In genomic region chr1:238960071-238960470, GRCh38 we compare ENCODE assay signal across 16 cellular contexts.
A peak's percentile ranks its signal among the peaks of the same experiment; 100 is the strongest.
DNase-seq lines count a peak whose midpoint lies in the region; ATAC-seq and TF ChIP-seq lines count a peak whose summit lies in the region.
"Had no signal": no experiment of that assay in that cellular context is flagged by ENCODE, and none has a peak within 500 bp of the region (broad histone marks: within the 10 kb centered on the region; RNA-seq: fewer than 3 reads in every experiment).

No MANE protein-coding gene starts in this region.

- H3K27ac Mint-ChIP-seq in activated naive CD4-positive, alpha-beta T cell treated with anti-CD3 and anti-CD28 coated beads, Interleukin-2, amount 50 U/mL, for 72 hours = no peak overlapping the region
- H3K27ac Mint-ChIP-seq: activated T-cell treated with anti-CD3 and anti-CD28 coated beads, Interleukin-2, amount 50 U/mL, for 24 hours had no signal

- H3K36me3 ChIP-seq in brain microvascular endothelial cell (replicated peaks) = no peaks in the 10 kb centered on the region
- H3K36me3 ChIP-seq: upper lobe of right lung had no signal

- no peaks in the 10 kb centered on the region for H3K27me3 ChIP-seq in brain microvascular endothelial cell (replicated peaks)
- H3K27me3 ChIP-seq: upper lobe of right lung had no signal

- H3K4me3 ChIP-seq in AG10803 (ENCODE audit: low read length) = no peak overlapping the region
- H3K4me3 ChIP-seq in brain microvascular endothelial cell (ENCODE audit: low read depth, low read length) = no peak overlapping the region
- H3K4me3 ChIP-seq: upper lobe of right lung had no signal

- peaks cover 0 to 6% of the 10 kb centered on the region in 2 donors for H3K36me3 Mint-ChIP-seq in activated naive CD4-positive, alpha-beta T cell treated with anti-CD3 and anti-CD28 coated beads, Interleukin-2, amount 50 U/mL, for 72 hours

- no peak overlapping the region for H3K27ac ChIP-seq in brain microvascular endothelial cell
- H3K27ac ChIP-seq: upper lobe of right lung had no signal

- DNase-seq in AG10803 (ENCODE audit: low read depth) (peak; percentile 17), HT1080 (ENCODE audit: low read depth) (peak; percentile 86), brain microvascular endothelial cell (peak; percentile 42), kidney tubule cell (ENCODE audit: low spot score) (peak; percentile 45), AG08395 (ENCODE audit: low spot score) (no peak), SW480 (ENCODE audit: low spot score) (no peak), SKM-1 (lab: John Stamatoyannopoulos, UW; ENCODE audit: unreplicated experiment) (no peak)
- DNase-seq in activated naive CD4-positive, alpha-beta T cell treated with anti-CD3 and anti-CD28 coated beads, Interleukin-2, amount 50 U/mL, for 72 hours (ENCODE audit: low spot score in 2 of 2) = no peak
- DNase-seq: activated CD4-positive, CD25-positive, alpha-beta regulatory T cell treated with anti-CD3 and anti-CD28 coated beads, Interleukin-2, amount 50 U/mL, for 72 hours; activated T-cell treated with anti-CD3 and anti-CD28 coated beads, Interleukin-2, amount 50 U/mL, for 24 hours; anterior cingulate cortex; NCI-H2171; occipital lobe; stimulated activated CD4-positive, alpha-beta T cell treated with anti-CD3 and anti-CD28 coated beads, Interleukin-15, amount 100 ng/mL, for 24 hours; SW 1271; upper lobe of right lung had no signal

- peaks cover 11 to 20% of the 10 kb centered on the region in 2 donors for H3K9me3 Mint-ChIP-seq in activated naive CD4-positive, alpha-beta T cell treated with anti-CD3 and anti-CD28 coated beads, Interleukin-2, amount 50 U/mL, for 72 hours

- TF ChIP-seq CTCF in AG10803 (conservative IDR thresholded peaks at IDR 0.05; ENCODE audit: low read length) (no peak), brain microvascular endothelial cell (IDR thresholded peaks at IDR 0.05; ENCODE audit: low read depth, low read length, missing control alignments) (no peak)

- no peak for ATAC-seq in activated naive CD4-positive, alpha-beta T cell treated with anti-CD3 and anti-CD28 coated beads, Interleukin-2, amount 50 U/mL, for 72 hours
- ATAC-seq: upper lobe of right lung had no signal

- in situ Hi-C loops in brain microvascular endothelial cell (cut with HindIII; ENCODE audit: low pct_ligation_motif_present, low sequenced_read_pairs) = no loop called here

Comparison
In these comparisons a context has a peak if more than half of its experiments do, and no peak if none do; other contexts are left out.
1. DNase-seq: peak in AG10803 (single experiment), HT1080 (single experiment), brain microvascular endothelial cell (single experiment) and kidney tubule cell (single experiment); none in AG08395 (single experiment), SW480 (single experiment), SKM-1 (single experiment) and activated naive CD4-positive, alpha-beta T cell treated with anti-CD3 and anti-CD28 coated beads, Interleukin-2, amount 50 U/mL, for 72 hours (0 of 2).